In genomic region chr9:107455461-107456155, GRCh38 we compare ENCODE assay signal across 28 cellular contexts.
"Had no signal": no experiment of that assay in that cellular context is flagged by ENCODE, and none has a peak within 500 bp of the region (broad histone marks: within the 10 kb centered on the region; RNA-seq: fewer than 3 reads in every experiment).

No MANE protein-coding gene starts in this region.

- H3K27me3 ChIP-seq: brain microvascular endothelial cell, hepatocyte, ovary, sigmoid colon, upper lobe of right lung had no signal

- H3K36me3 Mint-ChIP-seq: stimulated activated effector memory CD8-positive, alpha-beta T cell treated with anti-CD3 and anti-CD28 coated beads, Interleukin-12 subunit alpha, Interleukin-12 subunit beta, amount 100 ng/mL, for 72 hours had no signal

- H3K4me2 ChIP-seq: hepatocyte had no signal

- H3K27ac Mint-ChIP-seq: activated CD4-positive, alpha-beta memory T cell treated with anti-CD3 and anti-CD28 coated beads, Interleukin-2, amount 10 ng/mL, durations not matched to agents 7 days and 5 days; activated CD4-positive, alpha-beta T cell treated with anti-CD3 and anti-CD28 coated beads, Interleukin-2, amount 10 ng/mL, durations not matched to agents 24 days and 14 days; activated T-cell treated with anti-CD3 and anti-CD28 coated beads, Interleukin-2, amount 50 U/mL, for 24 hours; nephron; stimulated activated effector memory CD8-positive, alpha-beta T cell treated with anti-CD3 and anti-CD28 coated beads, Interleukin-12 subunit alpha, Interleukin-12 subunit beta, amount 100 ng/mL, for 72 hours; stimulated activated naive CD8-positive, alpha-beta T cell treated with anti-CD3 and anti-CD28 coated beads, Interleukin-15, Interleukin-2, amounts not matched to agents 100 ng/mL and 50 ng/mL, for 24 hours had no signal

- FAIRE-seq: astrocyte, small intestine had no signal

- H3K4me3 ChIP-seq: coronary artery, dorsolateral prefrontal cortex, gastroesophageal sphincter, hepatocyte, ovary, psoas muscle, sigmoid colon, thoracic aorta, upper lobe of right lung had no signal

- H2AFZ ChIP-seq: hepatocyte had no signal

- H3K79me2 ChIP-seq: hepatocyte had no signal

- H3K27me3 Mint-ChIP-seq: activated CD4-positive, alpha-beta memory T cell treated with anti-CD3 and anti-CD28 coated beads, Interleukin-2, amount 10 ng/mL, durations not matched to agents 7 days and 5 days; activated CD4-positive, alpha-beta T cell treated with anti-CD3 and anti-CD28 coated beads, Interleukin-2, amount 10 ng/mL, durations not matched to agents 24 days and 14 days had no signal

- H3K9me3 ChIP-seq: ovary, psoas muscle, sigmoid colon, thoracic aorta, upper lobe of right lung had no signal

- H3K36me3 ChIP-seq: brain microvascular endothelial cell, gastroesophageal sphincter, ovary, sigmoid colon, thoracic aorta, upper lobe of right lung had no signal

- H3K4me1 Mint-ChIP-seq: activated CD4-positive, alpha-beta memory T cell treated with anti-CD3 and anti-CD28 coated beads, Interleukin-2, amount 10 ng/mL, durations not matched to agents 7 days and 5 days; activated CD4-positive, alpha-beta T cell treated with anti-CD3 and anti-CD28 coated beads, Interleukin-2, amount 10 ng/mL, durations not matched to agents 24 days and 14 days; nephron; stimulated activated effector memory CD8-positive, alpha-beta T cell treated with anti-CD3 and anti-CD28 coated beads, Interleukin-12 subunit alpha, Interleukin-12 subunit beta, amount 100 ng/mL, for 72 hours had no signal

- DNase-seq: activated CD4-positive, alpha-beta memory T cell treated with anti-CD3 and anti-CD28 coated beads, Interleukin-2, amount 10 ng/mL, durations not matched to agents 7 days and 5 days; activated CD4-positive, alpha-beta T cell treated with anti-CD3 and anti-CD28 coated beads, Interleukin-2, amount 10 ng/mL, durations not matched to agents 24 days and 14 days; activated CD4-positive, CD25-positive, alpha-beta regulatory T cell treated with anti-CD3 and anti-CD28 coated beads, Interleukin-2, amount 50 U/mL, for 72 hours; activated CD8-positive, alpha-beta memory T cell treated with anti-CD3 and anti-CD28 coated beads, Interleukin-2, amount 50 U/mL, for 48 hours; activated gamma-delta T cell treated with Interleukin-2 at 50 U/mL for 16 hours; activated naive CD4-positive, alpha-beta T cell treated with anti-CD3 and anti-CD28 coated beads, Interleukin-2, amount 50 U/mL, for 16 hours; activated T-cell treated with anti-CD3 and anti-CD28 coated beads, Interleukin-2, amount 50 U/mL, for 24 hours; amniotic stem cell; brain microvascular endothelial cell; dorsolateral prefrontal cortex; effector memory CD4-positive, alpha-beta T cell; islet precursor cell; left ventricle myocardium superior; ovary; psoas muscle; sigmoid colon; small intestine; stimulated activated CD4-positive, alpha-beta T cell treated with anti-CD3 and anti-CD28 coated beads, Interleukin-4, amount 100 ng/mL, for 24 hours; T1000; upper lobe of right lung had no signal

- ATAC-seq: gastroesophageal sphincter; left ventricle myocardium superior; psoas muscle; stimulated activated effector memory CD8-positive, alpha-beta T cell treated with anti-CD3 and anti-CD28 coated beads, Interleukin-12 subunit alpha, Interleukin-12 subunit beta, amount 100 ng/mL, for 72 hours; upper lobe of right lung had no signal

- H3K4me3 Mint-ChIP-seq: activated CD4-positive, alpha-beta memory T cell treated with anti-CD3 and anti-CD28 coated beads, Interleukin-2, amount 10 ng/mL, durations not matched to agents 7 days and 5 days; activated CD4-positive, alpha-beta T cell treated with anti-CD3 and anti-CD28 coated beads, Interleukin-2, amount 10 ng/mL, durations not matched to agents 24 days and 14 days; activated T-cell treated with anti-CD3 and anti-CD28 coated beads, Interleukin-2, amount 50 U/mL, for 24 hours; nephron; stimulated activated effector memory CD8-positive, alpha-beta T cell treated with anti-CD3 and anti-CD28 coated beads, Interleukin-12 subunit alpha, Interleukin-12 subunit beta, amount 100 ng/mL, for 72 hours; stimulated activated naive CD8-positive, alpha-beta T cell treated with anti-CD3 and anti-CD28 coated beads, Interleukin-15, Interleukin-2, amounts not matched to agents 100 ng/mL and 50 ng/mL, for 24 hours had no signal

- H3K27ac ChIP-seq: brain microvascular endothelial cell, coronary artery, dorsolateral prefrontal cortex, gastroesophageal sphincter, hepatocyte, ovary, psoas muscle, sigmoid colon, thoracic aorta, upper lobe of right lung had no signal

- H3K4me1 ChIP-seq: gastroesophageal sphincter, psoas muscle, sigmoid colon, upper lobe of right lung had no signal

- H3K9me3 Mint-ChIP-seq: activated CD4-positive, alpha-beta memory T cell treated with anti-CD3 and anti-CD28 coated beads, Interleukin-2, amount 10 ng/mL, durations not matched to agents 7 days and 5 days; activated CD4-positive, alpha-beta T cell treated with anti-CD3 and anti-CD28 coated beads, Interleukin-2, amount 10 ng/mL, durations not matched to agents 24 days and 14 days; activated T-cell treated with anti-CD3 and anti-CD28 coated beads, Interleukin-2, amount 50 U/mL, for 24 hours; nephron; stimulated activated effector memory CD8-positive, alpha-beta T cell treated with anti-CD3 and anti-CD28 coated beads, Interleukin-12 subunit alpha, Interleukin-12 subunit beta, amount 100 ng/mL, for 72 hours; stimulated activated naive CD8-positive, alpha-beta T cell treated with anti-CD3 and anti-CD28 coated beads, Interleukin-15, Interleukin-2, amounts not matched to agents 100 ng/mL and 50 ng/mL, for 24 hours had no signal
